In genomic region chr16:21982108-21982507, GRCh38 we compare ENCODE assay signal across 18 cellular contexts. TPM values are rescaled to one million over a fixed set of nuclear protein-coding genes. Genes with fewer than 3 reads are reported as not detected.
DNase-seq lines count a peak whose midpoint lies in the region; ATAC-seq and TF ChIP-seq lines count a peak whose summit lies in the region.
"Had no signal": no experiment of that assay in that cellular context is flagged by ENCODE, and none has a peak within 500 bp of the region (broad histone marks: within the 10 kb centered on the region; RNA-seq: fewer than 3 reads in every experiment).

No MANE protein-coding gene starts in this region.

- no peak for DNase-seq in CD4-positive, alpha-beta T cell
- DNase-seq in RWPE2 (ENCODE audit: low spot score) (no peak), endodermal cell (no peak), WERI-Rb-1 (no peak), GF-D8 (lab: John Stamatoyannopoulos, UW) (no peak)
- DNase-seq: Calu3, DMS53, GOT3, Kasumi-1, NCI-H1417 treated with DMSO at 0.1 percent for 48 hours, NCI-H2029 treated with DMSO at 0.1 percent for 48 hours, NCI-H2171 treated with DMSO at 0.1 percent for 48 hours, NCI-H774, SW 1271 had no signal

- H3K4me3 Mint-ChIP-seq in CD4-positive, alpha-beta T cell: no peak overlapping the region
- H3K4me3 Mint-ChIP-seq in endodermal cell: no peak overlapping the region

- H3K4me1 ChIP-seq in RWPE2 (ENCODE audit: insufficient read depth, poor library complexity, severe bottlenecking) (no peaks in the 10 kb centered on the region), endodermal cell (ENCODE audit: control insufficient read depth, insufficient read depth, low read length) (no peaks in the 10 kb centered on the region)
- H3K4me1 ChIP-seq: SJSA1 had no signal

- ATAC-seq in CD4-positive, alpha-beta T cell (ENCODE audit: poor library complexity): peak; percentile 69
- ATAC-seq in RWPE2 (ENCODE audit: low read depth): 0 out of 3 replicates have a peak, but pooled peaks have one; percentile 31
- no peak for ATAC-seq in GM21390 (IDR thresholded peaks at IDR 0.05; ENCODE audit: unreplicated experiment)

- no peaks in the 10 kb centered on the region for H3K27me3 ChIP-seq in CD4-positive, alpha-beta T cell (ENCODE audit: control insufficient read depth, insufficient read depth, low read length)
- H3K27me3 ChIP-seq in RWPE2 (ENCODE audit: insufficient read depth, poor library complexity, severe bottlenecking): no peaks in the 10 kb centered on the region
- no peaks in the 10 kb centered on the region for H3K27me3 ChIP-seq in endodermal cell (ENCODE audit: control insufficient read depth, insufficient read depth, low read length, poor library complexity, severe bottlenecking)
- no peaks in the 10 kb centered on the region for H3K27me3 ChIP-seq in WERI-Rb-1 (ENCODE audit: insufficient read depth, low read depth, severe bottlenecking)
- H3K27me3 ChIP-seq: SJSA1 had no signal

- no peak overlapping the region for H3K27ac ChIP-seq in CD4-positive, alpha-beta T cell (ENCODE audit: low read depth, low read length)
- H3K27ac ChIP-seq in RWPE2 (ENCODE audit: poor library complexity, severe bottlenecking): no peak overlapping the region
- H3K27ac ChIP-seq in endodermal cell (ENCODE audit: low read depth, low read length): no peak overlapping the region
- H3K27ac ChIP-seq in WERI-Rb-1: no peak overlapping the region
- H3K27ac ChIP-seq: SJSA1 had no signal

- H3K9ac ChIP-seq in endodermal cell (ENCODE audit: extremely low read depth, low read length, poor library complexity, severe bottlenecking): no peak overlapping the region

- POLR2A ChIA-PET in CD4-positive, alpha-beta T cell (lab: Charles Lee): no interaction called here

- intact Hi-C loops in CD4-positive, alpha-beta T cell (cut with DNase I, micrococcal nuclease): no loop called here

- H3K4me3 ChIP-seq in RWPE2 (ENCODE audit: severe bottlenecking) (no peak overlapping the region), endodermal cell (ENCODE audit: low read length) (no peak overlapping the region), WERI-Rb-1 (ENCODE audit: low read depth, low read length) (no peak overlapping the region)
- H3K4me3 ChIP-seq: SJSA1 had no signal

- no peak for TF ChIP-seq CTCF in CD4-positive, alpha-beta T cell (IDR thresholded peaks at IDR 0.05)
- TF ChIP-seq CTCF in GM12873 (IDR thresholded peaks at IDR 0.05; ENCODE audit: insufficient read depth, low read depth, low read length, missing control alignments) (peak; percentile 16), RWPE2 (IDR thresholded peaks at IDR 0.05; ENCODE audit: poor library complexity, severe bottlenecking) (no peak), endodermal cell (conservative IDR thresholded peaks at IDR 0.05) (peak; percentile 56), WERI-Rb-1 (IDR thresholded peaks at IDR 0.05; ENCODE audit: low read depth, low read length) (no peak)

- no peaks in the 10 kb centered on the region for H3K27me3 Mint-ChIP-seq in CD4-positive, alpha-beta T cell
- no peaks in the 10 kb centered on the region for H3K27me3 Mint-ChIP-seq in endodermal cell (ENCODE audit: insufficient read depth)

- H3K36me3 Mint-ChIP-seq in CD4-positive, alpha-beta T cell (ENCODE audit: low read depth): peaks cover 92% of the 10 kb centered on the region
- peaks cover 61% of the 10 kb centered on the region for H3K36me3 Mint-ChIP-seq in endodermal cell (ENCODE audit: low read depth)

- CTCF ChIA-PET in CD4-positive, alpha-beta T cell (lab: Charles Lee): no interaction called here

- no peaks in the 10 kb centered on the region for H3K9me3 Mint-ChIP-seq in CD4-positive, alpha-beta T cell
- no peaks in the 10 kb centered on the region for H3K9me3 Mint-ChIP-seq in endodermal cell

- H3K36me3 ChIP-seq in RWPE2 (ENCODE audit: low read depth) (peaks cover 70% of the 10 kb centered on the region), endodermal cell (ENCODE audit: control insufficient read depth, insufficient read depth, low read length) (peaks cover 75% of the 10 kb centered on the region), WERI-Rb-1 (peaks cover 78% of the 10 kb centered on the region)

- 92 to 100% methylated on average over 1 to 5 of the region's 5 CpGs for WGBS in endodermal cell (ENCODE audit: insufficient coverage in 1 of 2, insufficient read length in 1 of 2), 2 experiments

- no peaks in the 10 kb centered on the region for H3K9me3 ChIP-seq in CD4-positive, alpha-beta T cell (ENCODE audit: control insufficient read depth, low read length)
- no peaks in the 10 kb centered on the region for H3K9me3 ChIP-seq in RWPE2 (ENCODE audit: severe bottlenecking)
- H3K9me3 ChIP-seq in endodermal cell (ENCODE audit: control insufficient read depth, low read length): no peaks in the 10 kb centered on the region
- H3K9me3 ChIP-seq in WERI-Rb-1 (ENCODE audit: severe bottlenecking): no peaks in the 10 kb centered on the region
- H3K9me3 ChIP-seq: SJSA1 had no signal

- peak overlapping the region; percentile 29 for H3K27ac Mint-ChIP-seq in CD4-positive, alpha-beta T cell
- no peak overlapping the region for H3K27ac Mint-ChIP-seq in endodermal cell

- H3K4me1 Mint-ChIP-seq in CD4-positive, alpha-beta T cell (ENCODE audit: low read depth): no peaks in the 10 kb centered on the region
- no peaks in the 10 kb centered on the region for H3K4me1 Mint-ChIP-seq in endodermal cell

RNA-seq across cellular contexts. Expression of gene PDZD9, which starts 18.8 kb away (rescaled TPM):
- total RNA-seq in CD4-positive, alpha-beta T cell: not detected
- not detected for total RNA-seq in endodermal cell
- not detected for polyA plus RNA-seq in endodermal cell (2013, experiment 1 of 2)
- not detected for polyA plus RNA-seq in endodermal cell (2013, experiment 2 of 2)
- total RNA-seq: Calu3, NCI-H460, SJSA1 had no signal

RNA-seq across cellular contexts. Expression of gene MOSMO, which starts 25.8 kb away (rescaled TPM):
- 1 to 10 TPM; 2.3 to 2.8 TPM for total RNA-seq in CD4-positive, alpha-beta T cell
- total RNA-seq in endodermal cell: 10 to 100 TPM; 12.6 to 14.7 TPM
- 15.2 TPM for polyA plus RNA-seq in endodermal cell (2013, experiment 1 of 2)
- 14.6 TPM for polyA plus RNA-seq in endodermal cell (2013, experiment 2 of 2)

RNA-seq across cellular contexts. Expression of gene UQCRC2, which starts 28.9 kb away (rescaled TPM):
- total RNA-seq in CD4-positive, alpha-beta T cell: 100 to 1,000 TPM; 142 to 146 TPM
- total RNA-seq in endodermal cell: 100 to 1,000 TPM; 167 to 172 TPM
- 202 TPM for polyA plus RNA-seq in endodermal cell (2013, experiment 1 of 2)
- polyA plus RNA-seq in endodermal cell (2013, experiment 2 of 2): 173 TPM

Comparison
In these comparisons a context has a peak if more than half of its experiments do, and no peak if none do; other contexts are left out.
1. CTCF ChIP-seq: peak in GM12873 (single experiment) and endodermal cell (single experiment); none in CD4-positive, alpha-beta T cell (single experiment), RWPE2 (single experiment) and WERI-Rb-1 (single experiment).